Comparison of ENCODE assay signal across 17 cellular contexts in the genomic region with DNA sequence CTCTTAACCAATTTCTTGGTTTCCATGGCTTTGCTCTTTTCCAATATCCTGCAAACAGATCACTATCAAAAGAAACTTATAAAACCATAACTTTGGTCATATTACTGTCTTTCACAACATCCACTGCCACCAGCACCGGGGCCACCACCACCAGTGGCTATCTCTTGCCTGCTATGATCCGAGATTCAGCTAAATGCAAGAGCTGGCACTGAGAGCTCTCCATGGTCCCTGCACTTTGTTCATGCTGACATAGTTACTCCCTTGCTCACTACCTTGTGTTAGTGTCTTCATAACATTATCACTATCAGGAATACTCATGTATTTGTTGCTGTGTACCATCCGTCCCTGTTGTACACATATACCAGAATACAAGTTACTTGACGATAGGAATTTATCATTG.
DNase-seq lines count a peak whose midpoint lies in the region; ATAC-seq and TF ChIP-seq lines count a peak whose summit lies in the region.
"Had no signal": no experiment of that assay in that cellular context is flagged by ENCODE, and none has a peak within 500 bp of the region (broad histone marks: within the 10 kb centered on the region; RNA-seq: fewer than 3 reads in every experiment).

No MANE protein-coding gene starts in this region.

- 83% methylated on average over 4 of the region's 4 CpGs for WGBS in right cardiac atrium

- no peaks in the 10 kb centered on the region for H3K9me3 ChIP-seq in right cardiac atrium (ENCODE audit: control insufficient read depth, low read length)
- H3K9me3 ChIP-seq: tibial nerve had no signal

- no peaks in the 10 kb centered on the region for H3K4me1 ChIP-seq in right cardiac atrium (ENCODE audit: control insufficient read depth, insufficient read depth, low read length)

- peak overlapping the region; percentile 98 for H3K27ac Mint-ChIP-seq in activated T-cell treated with anti-CD3 and anti-CD28 coated beads, Interleukin-2, amount 50 U/mL, for 24 hours
- H3K27ac Mint-ChIP-seq in natural killer cell treated with Interleukin-12 subunit alpha and Interleukin-12 subunit beta and Interleukin-15 and Interleukin-18, amount 100 ng/mL, for 72 hours: peak overlapping the region; percentile 95 to 97

- TF ChIP-seq POLR2A in NB4 (IDR thresholded peaks at IDR 0.05; ENCODE audit: extremely low read depth, insufficient read length): no peak
- no peak for TF ChIP-seq POLR2A in GM18505 (IDR thresholded peaks at IDR 0.05; ENCODE audit: borderline replicate concordance, extremely low read depth, insufficient read depth, insufficient read length)

- peaks cover 11% of the 10 kb centered on the region for H3K36me3 Mint-ChIP-seq in activated T-cell treated with anti-CD3 and anti-CD28 coated beads, Interleukin-2, amount 50 U/mL, for 24 hours (ENCODE audit: low read depth)
- peaks cover 40% of the 10 kb centered on the region for H3K36me3 Mint-ChIP-seq in natural killer cell treated with Interleukin-12 subunit alpha and Interleukin-12 subunit beta and Interleukin-15 and Interleukin-18, amount 100 ng/mL, for 72 hours

- peak overlapping the region; percentile 81 for H3K4me3 Mint-ChIP-seq in activated T-cell treated with anti-CD3 and anti-CD28 coated beads, Interleukin-2, amount 50 U/mL, for 24 hours
- peak overlapping the region; percentile 95 for H3K4me3 Mint-ChIP-seq in natural killer cell treated with Interleukin-12 subunit alpha and Interleukin-12 subunit beta and Interleukin-15 and Interleukin-18, amount 100 ng/mL, for 72 hours
- H3K4me3 Mint-ChIP-seq: nephron had no signal

- no peaks in the 10 kb centered on the region for H3K27me3 ChIP-seq in right cardiac atrium (ENCODE audit: control insufficient read depth, insufficient read depth)
- H3K27me3 ChIP-seq: tibial nerve had no signal

- no peak for DNase-seq in activated T-cell treated with anti-CD3 and anti-CD28 coated beads, Interleukin-2, amount 50 U/mL, for 24 hours
- DNase-seq in activated T-cell treated with anti-CD3 and anti-CD28 coated beads for 4 hours (no peak), NB4 (ENCODE audit: low read depth) (peak; percentile 9), amniotic epithelial cell (ENCODE audit: low read depth) (peak; percentile 26), amygdala (lab: John Stamatoyannopoulos, UW) (no peak), right cardiac atrium (no peak)
- DNase-seq in natural killer cell treated with Interleukin-12 subunit alpha and Interleukin-12 subunit beta and Interleukin-15 and Interleukin-18, amount 100 ng/mL, for 72 hours (ENCODE audit: low spot score): no peak
- DNase-seq: activated CD4-positive, alpha-beta T cell treated with anti-CD3 and anti-CD28 coated beads, Interleukin-2, amount 50 U/mL, for 1 hour; activated effector memory CD4-positive, alpha-beta T cell treated with anti-CD3 and anti-CD28 coated beads, Interleukin-2, amount 50 U/mL, for 16 hours; hypothalamus; left ventricle myocardium superior; NCI-H2081; NCI-H526 treated with DMSO at 0.1 percent for 48 hours had no signal

- TF ChIP-seq CTCF in NB4 (IDR thresholded peaks at IDR 0.05; ENCODE audit: low read depth, low read length): no peak

- no peak for ATAC-seq in natural killer cell treated with Interleukin-12 subunit alpha and Interleukin-12 subunit beta and Interleukin-15 and Interleukin-18, amount 100 ng/mL, for 72 hours
- ATAC-seq in right cardiac atrium: no peak
- ATAC-seq in GM18505 (IDR thresholded peaks at IDR 0.05; ENCODE audit: unreplicated experiment): no peak
- ATAC-seq: left ventricle myocardium superior had no signal

- intact Hi-C loops in right cardiac atrium (cut with DNase I): loop anchor here in 2 of 4 donors (10.0 kb wide), 2 partner anchors 104 to 556 kb away; no protein-coding TSS in a partner anchor

- no peaks in the 10 kb centered on the region for H3K9me3 Mint-ChIP-seq in activated T-cell treated with anti-CD3 and anti-CD28 coated beads, Interleukin-2, amount 50 U/mL, for 24 hours
- H3K9me3 Mint-ChIP-seq in natural killer cell treated with Interleukin-12 subunit alpha and Interleukin-12 subunit beta and Interleukin-15 and Interleukin-18, amount 100 ng/mL, for 72 hours: peaks cover 7% of the 10 kb centered on the region
- H3K9me3 Mint-ChIP-seq: nephron had no signal

- peaks cover 96% of the 10 kb centered on the region for H3K4me1 Mint-ChIP-seq in activated T-cell treated with anti-CD3 and anti-CD28 coated beads, Interleukin-2, amount 50 U/mL, for 24 hours (ENCODE audit: low read depth)
- H3K4me1 Mint-ChIP-seq in natural killer cell treated with Interleukin-12 subunit alpha and Interleukin-12 subunit beta and Interleukin-15 and Interleukin-18, amount 100 ng/mL, for 72 hours (ENCODE audit: low read depth in 2 of 2): peaks cover 87 to 96% of the 10 kb centered on the region in 2 donors

- H3K27me3 Mint-ChIP-seq in activated T-cell treated with anti-CD3 and anti-CD28 coated beads, Interleukin-2, amount 50 U/mL, for 24 hours: no peaks in the 10 kb centered on the region
- H3K27me3 Mint-ChIP-seq in natural killer cell treated with Interleukin-12 subunit alpha and Interleukin-12 subunit beta and Interleukin-15 and Interleukin-18, amount 100 ng/mL, for 72 hours: no peaks in the 10 kb centered on the region

- no peak overlapping the region for H3K27ac ChIP-seq in right cardiac atrium (ENCODE audit: low read length)
- H3K27ac ChIP-seq: RWPE1 had no signal

- H3K4me3 ChIP-seq in NB4 (ENCODE audit: low read depth, low read length): no peak overlapping the region
- H3K4me3 ChIP-seq in right cardiac atrium (ENCODE audit: low read length): no peak overlapping the region
- H3K4me3 ChIP-seq: tibial nerve had no signal

Comparison
In these comparisons a context has a peak if more than half of its experiments do, and no peak if none do; other contexts are left out.
1. DNase-seq: peak in NB4 (single experiment) and amniotic epithelial cell (single experiment); none in activated T-cell treated with anti-CD3 and anti-CD28 coated beads, Interleukin-2, amount 50 U/mL, for 24 hours (single experiment), activated T-cell treated with anti-CD3 and anti-CD28 coated beads for 4 hours (single experiment), natural killer cell treated with Interleukin-12 subunit alpha and Interleukin-12 subunit beta and Interleukin-15 and Interleukin-18, amount 100 ng/mL, for 72 hours (single experiment), amygdala (0 of 56) and right cardiac atrium (0 of 3).